ENCODE assay signal across 27 cellular contexts in the genomic region with DNA sequence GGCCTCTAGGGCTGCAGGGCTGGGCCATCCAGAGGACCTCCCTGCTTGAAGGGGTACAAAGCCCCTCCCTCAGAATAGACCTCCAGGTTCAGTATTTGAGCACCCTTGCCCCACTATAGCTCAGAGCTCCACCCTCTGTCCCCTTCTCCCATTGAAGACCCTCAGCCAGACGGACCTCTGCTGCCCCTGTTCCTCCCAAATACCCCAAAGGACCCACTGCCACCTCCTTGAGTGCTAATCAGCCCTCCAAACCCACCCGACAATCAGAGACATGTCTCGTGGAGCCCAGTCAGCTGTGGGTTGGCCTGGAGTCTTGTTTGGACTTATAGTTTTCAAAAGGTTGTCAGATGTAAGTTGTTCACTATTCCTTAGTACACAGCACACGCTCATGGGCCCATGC.
"Had no signal": no experiment of that assay in that cellular context is flagged by ENCODE, and none has a peak within 500 bp of the region (broad histone marks: within the 10 kb centered on the region; RNA-seq: fewer than 3 reads in every experiment).

No MANE protein-coding gene starts in this region.

- H3K9me3 Mint-ChIP-seq: stimulated activated effector memory CD8-positive, alpha-beta T cell treated with anti-CD3 and anti-CD28 coated beads, Interleukin-12 subunit alpha, Interleukin-12 subunit beta, amount 100 ng/mL, for 72 hours had no signal

- H3K36me3 Mint-ChIP-seq: stimulated activated effector memory CD8-positive, alpha-beta T cell treated with anti-CD3 and anti-CD28 coated beads, Interleukin-12 subunit alpha, Interleukin-12 subunit beta, amount 100 ng/mL, for 72 hours; stimulated activated memory B cell treated with anti-CD40 and anti-IgM and Interleukin-4, amounts not matched to agents 10 μg/mL and 1 μg/mL and 100 μg/mL, for 72 hours; stimulated activated naive B cell treated with anti-CD40 and anti-IgM and Interleukin-4, amounts not matched to agents 10 μg/mL and 1 μg/mL and 100 μg/mL, for 72 hours; type B pancreatic cell had no signal

- H3K9me3 ChIP-seq: stomach, suprapubic skin, testis, thoracic aorta, thyroid gland, tibial artery, transverse colon, upper lobe of left lung, uterus had no signal

- H3K4me3 ChIP-seq: stomach, suprapubic skin, testis, thoracic aorta, thyroid gland, tibial artery, tibial nerve, transverse colon, upper lobe of left lung, upper lobe of right lung, uterus, vagina had no signal

- DNase-seq: stimulated activated CD4-positive, alpha-beta T cell treated with anti-CD3 and anti-CD28 coated beads, Interleukin-2, amount 100 ng/mL, for 48 hours; stimulated activated CD4-positive, alpha-beta T cell treated with anti-CD3 and anti-CD28 coated beads, Interleukin-4, amount 100 ng/mL, for 1 hour; stimulated activated CD4-positive, alpha-beta T cell treated with anti-CD3 and anti-CD28 coated beads, Interleukin-4, amount 100 ng/mL, for 24 hours; stimulated activated CD4-positive, alpha-beta T cell treated with anti-CD3 and anti-CD28 coated beads, Interleukin-4, amount 100 ng/mL, for 4 hours; stimulated activated CD8-positive, alpha-beta memory T cell treated with anti-CD3 and anti-CD28 coated beads, Interleukin-4, amount 100 ng/mL, for 48 hours; stimulated activated naive B cell treated with anti-CD40 and anti-IgM and Interleukin-4, amounts not matched to agents 10 μg/mL and 1 μg/mL and 100 μg/mL, for 72 hours; stimulated activated naive CD4-positive, alpha-beta T cell; stimulated activated naive CD4-positive, alpha-beta T cell treated with Interleukin-2 at 50 U/mL for 16 hours; stimulated activated naive CD8-positive, alpha-beta T cell treated with anti-CD3 and anti-CD28 coated beads, Interleukin-15, amount 100 ng/mL, for 72 hours; stimulated activated naive CD8-positive, alpha-beta T cell treated with anti-CD3 and anti-CD28 coated beads, Interleukin-15, Interleukin-2, amounts not matched to agents 100 U/mL and 50 U/mL, for 24 hours; stomach; testis; thyroid gland; tibial artery; transverse colon; trophoblast cell; upper lobe of left lung; upper lobe of right lung; uterus had no signal

- H3K4me1 Mint-ChIP-seq: stimulated activated effector memory CD8-positive, alpha-beta T cell treated with anti-CD3 and anti-CD28 coated beads, Interleukin-12 subunit alpha, Interleukin-12 subunit beta, amount 100 ng/mL, for 72 hours; stimulated activated memory B cell treated with anti-CD40 and anti-IgM and Interleukin-4, amounts not matched to agents 10 μg/mL and 1 μg/mL and 100 μg/mL, for 72 hours; stimulated activated naive B cell treated with anti-CD40 and anti-IgM and Interleukin-4, amounts not matched to agents 10 μg/mL and 1 μg/mL and 100 μg/mL, for 72 hours; stimulated activated naive CD8-positive, alpha-beta T cell treated with anti-CD3 and anti-CD28 coated beads, Interleukin-15, amount 100 ng/mL, for 72 hours had no signal

- H3K27ac Mint-ChIP-seq: stimulated activated effector memory CD8-positive, alpha-beta T cell treated with anti-CD3 and anti-CD28 coated beads, Interleukin-12 subunit alpha, Interleukin-12 subunit beta, amount 100 ng/mL, for 72 hours; stimulated activated memory B cell treated with anti-CD40 and anti-IgM and Interleukin-4, amounts not matched to agents 10 μg/mL and 1 μg/mL and 100 μg/mL, for 72 hours; stimulated activated naive B cell treated with anti-CD40 and anti-IgM and Interleukin-4, amounts not matched to agents 10 μg/mL and 1 μg/mL and 100 μg/mL, for 72 hours; stimulated activated naive CD8-positive, alpha-beta T cell treated with anti-CD3 and anti-CD28 coated beads, Interleukin-15, amount 100 ng/mL, for 72 hours; stimulated activated naive CD8-positive, alpha-beta T cell treated with anti-CD3 and anti-CD28 coated beads, Interleukin-15, Interleukin-2, amounts not matched to agents 100 ng/mL and 50 ng/mL, for 24 hours; type B pancreatic cell had no signal

- ATAC-seq: stimulated activated effector memory CD8-positive, alpha-beta T cell treated with anti-CD3 and anti-CD28 coated beads, Interleukin-12 subunit alpha, Interleukin-12 subunit beta, amount 100 ng/mL, for 72 hours; stimulated activated memory B cell treated with anti-CD40 and anti-IgM and Interleukin-4, amounts not matched to agents 10 μg/mL and 1 μg/mL and 100 μg/mL, for 72 hours; stimulated activated naive B cell treated with anti-CD40 and anti-IgM and Interleukin-4, amounts not matched to agents 10 μg/mL and 1 μg/mL and 100 μg/mL, for 72 hours; stimulated activated naive CD8-positive, alpha-beta T cell treated with anti-CD3 and anti-CD28 coated beads, Interleukin-15, amount 100 ng/mL, for 72 hours; stimulated activated naive CD8-positive, alpha-beta T cell treated with anti-CD3 and anti-CD28 coated beads, Interleukin-15, Interleukin-2, amounts not matched to agents 100 U/mL and 50 U/mL, for 24 hours; upper lobe of right lung had no signal

- H3K36me3 ChIP-seq: stomach, suprapubic skin, thoracic aorta, thyroid gland, tibial nerve, transverse colon, upper lobe of left lung, upper lobe of right lung, uterus, vagina had no signal

- H3K27ac ChIP-seq: stomach, suprapubic skin, testis, thoracic aorta, thyroid gland, tibial artery, transverse colon, upper lobe of left lung, upper lobe of right lung, uterus, vagina had no signal

- H3K27me3 Mint-ChIP-seq: type B pancreatic cell had no signal

- H3K4me3 Mint-ChIP-seq: stimulated activated effector memory CD8-positive, alpha-beta T cell treated with anti-CD3 and anti-CD28 coated beads, Interleukin-12 subunit alpha, Interleukin-12 subunit beta, amount 100 ng/mL, for 72 hours; stimulated activated memory B cell treated with anti-CD40 and anti-IgM and Interleukin-4, amounts not matched to agents 10 μg/mL and 1 μg/mL and 100 μg/mL, for 72 hours; stimulated activated naive B cell treated with anti-CD40 and anti-IgM and Interleukin-4, amounts not matched to agents 10 μg/mL and 1 μg/mL and 100 μg/mL, for 72 hours; stimulated activated naive CD8-positive, alpha-beta T cell treated with anti-CD3 and anti-CD28 coated beads, Interleukin-15, amount 100 ng/mL, for 72 hours; stimulated activated naive CD8-positive, alpha-beta T cell treated with anti-CD3 and anti-CD28 coated beads, Interleukin-15, Interleukin-2, amounts not matched to agents 100 ng/mL and 50 ng/mL, for 24 hours; type B pancreatic cell had no signal

- H3K27me3 ChIP-seq: stomach, suprapubic skin, testis, thyroid gland, tibial artery, tibial nerve, transverse colon, upper lobe of left lung, upper lobe of right lung, uterus, vagina had no signal
